ENCODE assay signal across 18 cellular contexts in the genomic region with DNA sequence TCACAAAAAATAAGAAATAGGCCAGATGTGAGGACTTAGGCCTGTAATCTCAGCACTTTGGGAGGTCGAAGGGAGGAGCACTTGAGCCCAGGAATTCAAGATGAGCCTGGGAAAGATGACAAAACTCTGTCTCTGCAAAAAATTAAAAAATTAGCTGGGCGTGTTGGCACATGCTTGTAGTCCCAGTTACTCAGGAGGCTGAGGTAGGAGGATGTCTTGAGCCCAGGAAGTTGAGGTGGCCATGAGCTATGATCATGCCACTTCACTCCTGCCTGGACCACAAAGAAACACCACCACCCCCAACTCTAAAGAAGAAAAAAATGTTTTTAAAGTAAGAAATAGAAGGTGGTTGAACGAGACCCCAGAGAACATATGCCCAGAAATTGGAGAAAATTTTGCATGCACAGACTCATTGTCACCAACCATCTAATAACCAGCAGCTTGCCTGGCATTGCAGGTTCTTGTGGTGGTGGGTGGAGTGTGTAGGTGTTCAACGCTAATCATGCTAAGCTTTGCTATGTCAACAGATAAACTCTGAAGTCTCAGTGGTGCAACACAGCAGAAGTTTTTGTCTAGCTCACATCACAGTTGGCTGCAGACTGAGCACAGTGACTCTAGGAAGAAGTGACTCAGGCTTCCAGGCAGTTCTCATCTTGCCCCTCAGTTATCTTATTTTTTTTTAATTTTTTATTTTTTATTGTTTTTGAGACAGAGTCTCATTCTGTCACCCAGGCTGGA. TPM values are rescaled to one million over a fixed set of nuclear protein-coding genes. Genes with fewer than 3 reads are reported as not detected.
DNase-seq lines count a peak whose midpoint lies in the region; ATAC-seq and TF ChIP-seq lines count a peak whose summit lies in the region.
"Had no signal": no experiment of that assay in that cellular context is flagged by ENCODE, and none has a peak within 500 bp of the region (broad histone marks: within the 10 kb centered on the region; RNA-seq: fewer than 3 reads in every experiment).

No MANE protein-coding gene starts in this region.

- H3K27ac ChIP-seq in HEK293 (ENCODE audit: extremely low read depth, low read depth, low read length) = no peak overlapping the region
- H3K27ac ChIP-seq in endodermal cell (ENCODE audit: low read depth, low read length) = no peak overlapping the region
- no peak overlapping the region for H3K27ac ChIP-seq in brain microvascular endothelial cell
- H3K27ac ChIP-seq: A549, gastrocnemius medialis had no signal

- peak overlapping the region; percentile 37 for H3K27ac Mint-ChIP-seq in activated T-helper 17 cell treated with anti-CD3 and anti-CD28 coated beads, Interleukin-2, amount 50 U/mL, for 72 hours
- peak overlapping the region; percentile 51 to 83 (median 76) for H3K27ac Mint-ChIP-seq in immature natural killer cell
- no peak overlapping the region for H3K27ac Mint-ChIP-seq in endodermal cell

- 88 to 92% methylated on average over 2 to 4 of the region's 4 CpGs for WGBS in endodermal cell (ENCODE audit: insufficient coverage in 1 of 2, insufficient read length in 1 of 2), 2 experiments

- in situ Hi-C loops in brain microvascular endothelial cell (cut with HindIII; ENCODE audit: low pct_ligation_motif_present, low sequenced_read_pairs) = no loop called here

- no peak for TF ChIP-seq CTCF in HEK293 (tag by site-specific recombination; IDR thresholded peaks at IDR 0.05)
- TF ChIP-seq CTCF in endodermal cell (conservative IDR thresholded peaks at IDR 0.05) = no peak
- TF ChIP-seq CTCF in brain microvascular endothelial cell (IDR thresholded peaks at IDR 0.05; ENCODE audit: low read depth, low read length, missing control alignments) = no peak

- ATAC-seq in activated T-helper 17 cell treated with anti-CD3 and anti-CD28 coated beads, Interleukin-2, amount 50 U/mL, for 72 hours (replicated peaks) = peak; percentile 30
- ATAC-seq: A549, gastrocnemius medialis, HepG2 had no signal

- CTCF ChIA-PET in HEK293 (lab: Yijun Ruan, JAX) = no interaction called here

- H3K27me3 ChIP-seq in endodermal cell (ENCODE audit: control insufficient read depth, insufficient read depth, low read length, poor library complexity, severe bottlenecking) = no peaks in the 10 kb centered on the region
- H3K27me3 ChIP-seq in brain microvascular endothelial cell (replicated peaks) = no peaks in the 10 kb centered on the region
- H3K27me3 ChIP-seq: gastrocnemius medialis had no signal

- no peaks in the 10 kb centered on the region for H3K9me3 ChIP-seq in HEK293 (ENCODE audit: control insufficient read depth, insufficient read depth, low read depth, low read length)
- no peaks in the 10 kb centered on the region for H3K9me3 ChIP-seq in endodermal cell (ENCODE audit: control insufficient read depth, low read length)
- H3K9me3 ChIP-seq: A549, gastrocnemius medialis, SK-N-SH had no signal

- H3K36me3 Mint-ChIP-seq in activated T-helper 17 cell treated with anti-CD3 and anti-CD28 coated beads, Interleukin-2, amount 50 U/mL, for 72 hours (ENCODE audit: low read depth) = no peaks in the 10 kb centered on the region
- H3K36me3 Mint-ChIP-seq in immature natural killer cell (peaks cover 0 to 17% (median 6%) of the 10 kb centered on the region in 3 donors), endodermal cell (ENCODE audit: low read depth) (no peaks in the 10 kb centered on the region)

- no peaks in the 10 kb centered on the region for H3K27me3 Mint-ChIP-seq in activated T-helper 17 cell treated with anti-CD3 and anti-CD28 coated beads, Interleukin-2, amount 50 U/mL, for 72 hours
- peaks cover under 1 to 3% (median 2%) of the 10 kb centered on the region in 3 donors for H3K27me3 Mint-ChIP-seq in immature natural killer cell (ENCODE audit: low read depth in 3 of 3)
- H3K27me3 Mint-ChIP-seq in endodermal cell (ENCODE audit: insufficient read depth) = peaks cover 2% of the 10 kb centered on the region

- H3K9me3 Mint-ChIP-seq in activated T-helper 17 cell treated with anti-CD3 and anti-CD28 coated beads, Interleukin-2, amount 50 U/mL, for 72 hours = no peaks in the 10 kb centered on the region
- H3K9me3 Mint-ChIP-seq in immature natural killer cell (peaks cover 0 to under 1% (median 0%) of the 10 kb centered on the region in 6 donors), endodermal cell (no peaks in the 10 kb centered on the region)

- H3K4me1 Mint-ChIP-seq in activated T-helper 17 cell treated with anti-CD3 and anti-CD28 coated beads, Interleukin-2, amount 50 U/mL, for 72 hours = peaks cover 46% of the 10 kb centered on the region
- H3K4me1 Mint-ChIP-seq in immature natural killer cell = peaks cover 49 to 70% of the 10 kb centered on the region in 2 donors
- no peaks in the 10 kb centered on the region for H3K4me1 Mint-ChIP-seq in endodermal cell

- peak; percentile 55 to 64 for DNase-seq in activated CD4-positive, alpha-beta T cell treated with anti-CD3 and anti-CD28 coated beads for 4 hours
- no peak for DNase-seq in activated CD4-positive, alpha-beta T cell treated with anti-CD3 and anti-CD28 coated beads, Interleukin-2, amount 50 U/mL, for 48 hours
- DNase-seq in immature natural killer cell = peak in 1 of 3 donors; percentile 34
- DNase-seq in endodermal cell = no peak
- DNase-seq in NOMO-1 treated with DMSO at 0.1 percent for 48 hours (lab: John Stamatoyannopoulos, UW; ENCODE audit: unreplicated experiment) = no peak
- no peak for DNase-seq in brain microvascular endothelial cell
- DNase-seq: EL, gastrocnemius medialis, MM.1S, NCI-H2029 treated with DMSO at 0.1 percent for 48 hours, NCI-H526, posterior cingulate gyrus, SK-N-SH, small intestine had no signal

- H3K36me3 ChIP-seq in HEK293 (ENCODE audit: control insufficient read depth in 2 of 2, insufficient read depth in 1 of 2, low read length in 2 of 2) = no peaks in the 10 kb centered on the region
- no peaks in the 10 kb centered on the region for H3K36me3 ChIP-seq in endodermal cell (ENCODE audit: control insufficient read depth, insufficient read depth, low read length)
- H3K36me3 ChIP-seq in brain microvascular endothelial cell (replicated peaks) = no peaks in the 10 kb centered on the region
- H3K36me3 ChIP-seq: gastrocnemius medialis had no signal

- no peak overlapping the region for H3K4me3 ChIP-seq in HEK293 (ENCODE audit: low read depth, low read length)
- H3K4me3 ChIP-seq in endodermal cell (ENCODE audit: low read length) = no peak overlapping the region
- H3K4me3 ChIP-seq in brain microvascular endothelial cell (ENCODE audit: low read depth, low read length) = no peak overlapping the region
- H3K4me3 ChIP-seq: A549, gastrocnemius medialis had no signal

- H3K9ac ChIP-seq in endodermal cell (ENCODE audit: extremely low read depth, low read length, poor library complexity, severe bottlenecking) = no peak overlapping the region
- H3K9ac ChIP-seq: SK-N-SH had no signal

- POLR2A ChIA-PET in HEK293 (lab: Yijun Ruan, JAX) = interaction anchor here (0.5 to 1.4 kb wide), 2 partner anchors 11 to 29 kb away, joined by 3 read pairs; no protein-coding TSS in a partner anchor

- peak overlapping the region; percentile 39 for H3K4me3 Mint-ChIP-seq in activated T-helper 17 cell treated with anti-CD3 and anti-CD28 coated beads, Interleukin-2, amount 50 U/mL, for 72 hours
- H3K4me3 Mint-ChIP-seq in immature natural killer cell = peak overlapping the region; percentile 4 to 47 (median 44)
- no peak overlapping the region for H3K4me3 Mint-ChIP-seq in endodermal cell

- H3K4me1 ChIP-seq in HEK293 (ENCODE audit: control insufficient read depth, insufficient read depth, low read length) (no peaks in the 10 kb centered on the region), endodermal cell (ENCODE audit: control insufficient read depth, insufficient read depth, low read length) (no peaks in the 10 kb centered on the region)
- H3K4me1 ChIP-seq: A549, gastrocnemius medialis had no signal

TF ChIP-seq in HEK293, 187 proteins besides CTCF, POLR2A, EP300 and RAD21:
- TF ChIP-seq EGR2 (tag by site-specific recombination; IDR thresholded peaks at IDR 0.05; ENCODE audit: low read depth) (peak; percentile 57), ZFHX2 (tag by site-specific recombination; conservative IDR thresholded peaks at IDR 0.05) (peak; percentile 80), KLF10 (tag by site-specific recombination; IDR thresholded peaks at IDR 0.05) (no peak)
- TF ChIP-seq, protein P1, sequence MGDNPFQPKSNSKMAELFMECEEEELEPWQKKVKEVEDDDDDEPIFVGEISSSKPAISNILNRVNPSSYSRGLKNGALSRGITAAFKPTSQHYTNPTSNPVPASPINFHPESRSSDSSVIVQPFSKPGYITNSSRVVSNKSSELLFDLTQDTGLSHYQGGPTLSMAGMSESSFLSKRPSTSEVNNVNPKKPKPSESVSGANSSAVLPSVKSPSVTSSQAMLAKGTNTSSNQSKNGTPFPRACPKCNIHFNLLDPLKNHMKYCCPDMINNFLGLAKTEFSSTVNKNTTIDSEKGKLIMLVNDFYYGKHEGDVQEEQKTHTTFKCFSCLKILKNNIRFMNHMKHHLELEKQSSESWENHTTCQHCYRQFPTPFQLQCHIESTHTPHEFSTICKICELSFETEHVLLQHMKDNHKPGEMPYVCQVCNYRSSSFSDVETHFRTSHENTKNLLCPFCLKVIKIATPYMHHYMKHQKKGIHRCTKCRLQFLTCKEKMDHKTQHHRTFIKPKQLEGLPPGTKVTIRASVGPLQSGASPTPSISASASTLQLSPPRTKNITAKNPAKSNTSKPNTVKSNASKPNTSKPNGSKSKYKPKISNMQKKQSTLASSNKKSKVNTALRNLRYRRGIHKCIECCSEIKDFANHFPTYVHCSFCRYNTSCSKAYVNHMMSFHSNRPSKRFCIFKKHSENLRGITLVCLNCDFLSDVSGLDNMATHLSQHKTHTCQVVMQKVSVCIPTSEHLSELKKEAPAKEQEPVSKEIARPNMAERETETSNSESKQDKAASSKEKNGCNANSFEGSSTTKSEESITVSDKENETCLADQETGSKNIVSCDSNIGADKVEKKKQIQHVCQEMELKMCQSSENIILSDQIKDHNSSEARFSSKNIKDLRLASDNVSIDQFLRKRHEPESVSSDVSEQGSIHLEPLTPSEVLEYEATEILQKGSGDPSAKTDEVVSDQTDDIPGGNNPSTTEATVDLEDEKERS (tag by site-specific recombination; IDR thresholded peaks at IDR 0.05) = no peak

RNA-seq across cellular contexts. Expression of gene ARL4C, which starts 18.6 kb away (rescaled TPM):
- total RNA-seq in activated T-helper 17 cell treated with anti-CD3 and anti-CD28 coated beads, Interleukin-2, amount 50 U/mL, for 72 hours = 100 to 1,000 TPM in 1 of 2 donors, 10 to 100 TPM in 1; 43.4 to 118 TPM
- 100 to 1,000 TPM; 196 to 245 (median 243) TPM for polyA plus RNA-seq in immature natural killer cell
- 10 to 100 TPM in 1 of 2 donors, 1 to 10 TPM in 1; 9.3 to 21.7 TPM for total RNA-seq in endodermal cell
- polyA plus RNA-seq in endodermal cell (2013, experiment 1 of 2) = 74.9 TPM
- 65.4 TPM for polyA plus RNA-seq in endodermal cell (2013, experiment 2 of 2)

Comparison
In these comparisons a context has a peak if more than half of its experiments do, and no peak if none do; other contexts are left out.
1. DNase-seq: peak in activated CD4-positive, alpha-beta T cell treated with anti-CD3 and anti-CD28 coated beads for 4 hours (2 of 2); none in activated CD4-positive, alpha-beta T cell treated with anti-CD3 and anti-CD28 coated beads, Interleukin-2, amount 50 U/mL, for 48 hours (0 of 2), endodermal cell (single experiment), NOMO-1 treated with DMSO at 0.1 percent for 48 hours (single experiment) and brain microvascular endothelial cell (single experiment).